15 cellular contexts compared by ENCODE assay signal in genomic region chr2:72982781-72983499, GRCh38.
DNase-seq lines count a peak whose midpoint lies in the region; ATAC-seq, FAIRE-seq and TF ChIP-seq lines count a peak whose summit lies in the region.
"Had no signal": no experiment of that assay in that cellular context is flagged by ENCODE, and none has a peak within 500 bp of the region (broad histone marks: within the 10 kb centered on the region; RNA-seq: fewer than 3 reads in every experiment).

No MANE protein-coding gene starts in this region.

- BruUV-seq in HepG2 (replicated peaks; lab: Mats Ljungman, UMichigan): no TSS peak

- DNase-seq in HFFc6: no peak
- no peak for DNase-seq in HepG2 (ENCODE audit: low spot score)
- no peak for DNase-seq in progenitor cell of endocrine pancreas (ENCODE audit: low spot score, unreplicated experiment)
- DNase-seq in activated naive CD4-positive, alpha-beta T cell treated with anti-CD3 and anti-CD28 coated beads for 36 hours: no peak
- DNase-seq in cerebellar cortex (ENCODE audit: low spot score): no peak
- DNase-seq: CD8-positive, alpha-beta T cell; MV-4-11; NCI-H187 treated with DMSO at 0.1 percent for 48 hours; NCI-H446; NK-92 treated with Interleukin-12 subunit alpha and Interleukin-12 subunit beta, amount 100 ng/mL, for 24 hours had no signal

- 0 out of 4 replicates have a peak, but pooled peaks of 1 of the 2 experiments have one; percentile 4 for TF ChIP-seq POLR2A in HepG2 (IDR thresholded peaks at IDR 0.05; ENCODE audit: insufficient read depth in 1 of 2, low read depth in 2 of 2, low read length in 2 of 2)

- H3K4me3 Mint-ChIP-seq in HFFc6 (no peak overlapping the region), progenitor cell of endocrine pancreas (ENCODE audit: low read depth) (peak overlapping the region; percentile 40)
- H3K4me3 Mint-ChIP-seq in activated naive CD4-positive, alpha-beta T cell treated with anti-CD3 and anti-CD28 coated beads for 36 hours: no peak overlapping the region
- H3K4me3 Mint-ChIP-seq: CD8-positive, alpha-beta T cell had no signal

- intact Hi-C loops in HepG2 (cut with micrococcal nuclease; ENCODE audit: unreplicated experiment): no loop called here
- intact Hi-C loops in activated naive CD4-positive, alpha-beta T cell treated with anti-CD3 and anti-CD28 coated beads for 36 hours (cut with micrococcal nuclease): no loop called here

- no peak for FAIRE-seq in HepG2 (lab: Jason Lieb, UNC)

- 93% methylated on average over 11 of the region's 11 CpGs for WGBS in HepG2 (ENCODE audit: low lambda C conversion rate)

- no peaks in the 10 kb centered on the region for H4K20me1 ChIP-seq in HepG2 (ENCODE audit: insufficient read depth, low read length)
- H4K20me1 ChIP-seq: BLaER1 had no signal

- no peak for TF ChIP-seq CTCF in HFFc6 (IDR thresholded peaks at IDR 0.05)
- TF ChIP-seq CTCF in HepG2 (CRISPR knock-in tag; IDR thresholded peaks at IDR 0.05): no peak
- TF ChIP-seq CTCF in progenitor cell of endocrine pancreas (IDR thresholded peaks at IDR 0.05; ENCODE audit: unreplicated experiment): no peak

- ATAC-seq in HepG2 (peak; percentile 19), GM21367 (IDR thresholded peaks at IDR 0.05; ENCODE audit: unreplicated experiment) (no peak), GM21786 (IDR thresholded peaks at IDR 0.05; ENCODE audit: unreplicated experiment) (no peak)
- ATAC-seq: CD8-positive, alpha-beta T cell had no signal

- H3K4me2 ChIP-seq in HepG2 (ENCODE audit: low read depth, low read length): no peak overlapping the region
- H3K4me2 ChIP-seq: BLaER1 had no signal

- H3K4me3 ChIP-seq in HepG2 (replicated peaks in 1 of 3; ENCODE audit: insufficient read depth in 1 of 3, low read depth in 2 of 3, low read length in 3 of 3): no peak overlapping the region; a peak in 1 of 6 replicates
- H3K4me3 ChIP-seq: BLaER1, HAP-1 had no signal

- H2AFZ ChIP-seq in HepG2 (ENCODE audit: low read length): no peak overlapping the region

- CTCF ChIA-PET in HepG2 (lab: Yijun Ruan, JAX; ENCODE audit: low intra/inter-chr PET ratio, low total read pairs): no interaction called here
- CTCF ChIA-PET in activated naive CD4-positive, alpha-beta T cell treated with anti-CD3 and anti-CD28 coated beads for 36 hours (lab: Charles Lee): interaction anchor here (0.5 to 0.9 kb wide), 2 partner anchors 9 to 11 kb away, joined by 3 read pairs; no protein-coding TSS in a partner anchor

- no peak for TF ChIP-seq RAD21 in HepG2 (CRISPR knock-in tag; IDR thresholded peaks at IDR 0.05)

- no peak for TF ChIP-seq EP300 in HepG2 (IDR thresholded peaks at IDR 0.05; ENCODE audit: low read depth in 2 of 2, low read length in 2 of 2)
- no peak for TF ChIP-seq EP300 in HepG2 (CRISPR knock-in tag; IDR thresholded peaks at IDR 0.05; ENCODE audit: borderline replicate concordance)

- peaks cover 25% of the 10 kb centered on the region for H3K4me1 Mint-ChIP-seq in HFFc6 (ENCODE audit: low read depth)
- peaks cover 70% of the 10 kb centered on the region for H3K4me1 Mint-ChIP-seq in progenitor cell of endocrine pancreas (ENCODE audit: low read depth)
- peaks cover 4% of the 10 kb centered on the region for H3K4me1 Mint-ChIP-seq in activated naive CD4-positive, alpha-beta T cell treated with anti-CD3 and anti-CD28 coated beads for 36 hours (ENCODE audit: low read depth)

- H3K36me3 Mint-ChIP-seq in HFFc6 (ENCODE audit: low read depth) (peaks cover 14% of the 10 kb centered on the region; the same call in 1 of the 2 replicates), progenitor cell of endocrine pancreas (ENCODE audit: insufficient read depth) (peaks cover 2% of the 10 kb centered on the region)
- H3K36me3 Mint-ChIP-seq in activated naive CD4-positive, alpha-beta T cell treated with anti-CD3 and anti-CD28 coated beads for 36 hours (ENCODE audit: low read depth): no peaks in the 10 kb centered on the region

- H3K36me3 ChIP-seq in HepG2 (replicated peaks in 1 of 2; ENCODE audit: control insufficient read depth in 1 of 2, insufficient read depth in 2 of 2, low read length in 2 of 2): peaks cover 14% of the 10 kb centered on the region in 2 experiments; a peak in 4 of 5 replicates
- H3K36me3 ChIP-seq: BLaER1, HAP-1 had no signal

- in situ Hi-C loops in HepG2 (cut with HindIII; ENCODE audit: extremely low pct_ligation_motif_present, low pct_unique_long_range_greater_than_20kb): no loop called here

- H3K27ac Mint-ChIP-seq in HFFc6 (0 out of 2 replicates have a peak overlapping the region, but pooled peaks have one; percentile 29), progenitor cell of endocrine pancreas (peak overlapping the region; percentile 82)
- H3K27ac Mint-ChIP-seq in activated naive CD4-positive, alpha-beta T cell treated with anti-CD3 and anti-CD28 coated beads for 36 hours: no peak overlapping the region
- H3K27ac Mint-ChIP-seq: CD8-positive, alpha-beta T cell had no signal

- no peak overlapping the region for H3K9ac ChIP-seq in HepG2 (ENCODE audit: insufficient read depth, low read depth, low read length)
- H3K9ac ChIP-seq: BLaER1 had no signal

- peak overlapping the region; percentile 7 for H3K27ac ChIP-seq in angular gyrus (ENCODE audit: low read depth, low read length)
- peak overlapping the region; percentile 38 for H3K27ac ChIP-seq in HepG2 (ENCODE audit: extremely low read length, insufficient read depth, low read length)
- H3K27ac ChIP-seq: BLaER1 had no signal

- POLR2A ChIA-PET in HepG2 (lab: Yijun Ruan, JAX): interaction anchor here (1.1 to 1.3 kb wide), 2 partner anchors 9 to 13 kb away, joined by 4 read pairs; no protein-coding TSS in a partner anchor

- no peaks in the 10 kb centered on the region for H3K9me3 Mint-ChIP-seq in HFFc6
- H3K9me3 Mint-ChIP-seq in progenitor cell of endocrine pancreas (ENCODE audit: low read depth): no peaks in the 10 kb centered on the region
- no peaks in the 10 kb centered on the region for H3K9me3 Mint-ChIP-seq in activated naive CD4-positive, alpha-beta T cell treated with anti-CD3 and anti-CD28 coated beads for 36 hours
- H3K9me3 Mint-ChIP-seq: CD8-positive, alpha-beta T cell had no signal

- no peaks in the 10 kb centered on the region for H3K9me3 ChIP-seq in HepG2 (ENCODE audit: low read length)
- H3K9me3 ChIP-seq: BLaER1, HAP-1 had no signal

- H3K27me3 Mint-ChIP-seq in HFFc6 (ENCODE audit: insufficient read depth) (peaks cover 1% of the 10 kb centered on the region), progenitor cell of endocrine pancreas (no peaks in the 10 kb centered on the region)
- no peaks in the 10 kb centered on the region for H3K27me3 Mint-ChIP-seq in activated naive CD4-positive, alpha-beta T cell treated with anti-CD3 and anti-CD28 coated beads for 36 hours (ENCODE audit: low read depth)

- no peaks in the 10 kb centered on the region for H3K79me2 ChIP-seq in HepG2 (ENCODE audit: insufficient read depth, low read length)

- H3K27me3 ChIP-seq in HepG2 (ENCODE audit: control insufficient read depth in 1 of 2, insufficient read depth in 2 of 2, low read length in 2 of 2): no peaks in the 10 kb centered on the region
- H3K27me3 ChIP-seq: BLaER1 had no signal

- peaks cover 19% of the 10 kb centered on the region for H3K4me1 ChIP-seq in HepG2 (ENCODE audit: insufficient read depth, low read length)
- H3K4me1 ChIP-seq: HAP-1 had no signal

TF ChIP-seq in HepG2, 621 proteins besides CTCF, POLR2A, EP300 and RAD21 (continues in another document):
- TF ChIP-seq MTA1 (CRISPR knock-in tag; IDR thresholded peaks at IDR 0.05; ENCODE audit: borderline replicate concordance) (0 out of 2 replicates have a peak, but pooled peaks have one; percentile 28), AFF4 (CRISPR knock-in tag; IDR thresholded peaks at IDR 0.05) (no peak), MEF2D (CRISPR knock-in tag; IDR thresholded peaks at IDR 0.05) (no peak), HNF4G (IDR thresholded peaks at IDR 0.05; ENCODE audit: borderline replicate concordance, low read depth, low read length) (no peak), HNF4G (CRISPR knock-in tag; IDR thresholded peaks at IDR 0.05; ENCODE audit: borderline replicate concordance, low read depth) (0 out of 2 replicates have a peak, but pooled peaks have one; percentile 19), ZNF547 (CRISPR knock-in tag; IDR thresholded peaks at IDR 0.05) (0 out of 2 replicates have a peak, but pooled peaks have one; percentile 6), ZNF747 (CRISPR knock-in tag; IDR thresholded peaks at IDR 0.05; ENCODE audit: borderline replicate concordance) (0 out of 2 replicates have a peak, but pooled peaks have one; percentile 28), KDM5B (CRISPR knock-in tag; IDR thresholded peaks at IDR 0.05; ENCODE audit: borderline replicate concordance) (peak; percentile 72; the same call in 1 of the 2 replicates), RELA (CRISPR knock-in tag; IDR thresholded peaks at IDR 0.05) (no peak), HNF4A (CRISPR knock-in tag; IDR thresholded peaks at IDR 0.05) (0 out of 2 replicates have a peak, but pooled peaks have one; percentile 9)
